In genomic region chr3:149519912-149520311, GRCh38 we compare ENCODE assay signal across 30 cellular contexts. TPM values are rescaled to one million over a fixed set of nuclear protein-coding genes. Genes with fewer than 3 reads are reported as not detected.
"Had no signal": no experiment of that assay in that cellular context is flagged by ENCODE, and none has a peak within 500 bp of the region (broad histone marks: within the 10 kb centered on the region; RNA-seq: fewer than 3 reads in every experiment).

No MANE protein-coding gene starts in this region.

- DNase-seq: dermis blood vessel endothelial cell; effector memory CD8-positive, alpha-beta T cell; erythroblast; esophagus squamous epithelium; foreskin keratinocyte; glutamatergic neuron; heart right ventricle; hippocampal formation; left cardiac atrium; left lung; mesenchymal stem cell; midbrain; naive thymus-derived CD4-positive, alpha-beta T cell; right lobe of liver; small intestine; stimulated activated CD4-positive, alpha-beta T cell treated with anti-CD3 and anti-CD28 coated beads, Interleukin-15, amount 100 ng/mL, for 24 hours; stimulated activated CD4-positive, alpha-beta T cell treated with anti-CD3 and anti-CD28 coated beads, Interleukin-2, amount 100 ng/mL, for 48 hours; stimulated activated naive B cell treated with anti-CD40 and anti-IgM and Interleukin-4, amounts not matched to agents 10 μg/mL and 1 μg/mL and 100 μg/mL, for 72 hours; upper lobe of right lung; uterus had no signal

- H3K4me3 ChIP-seq: coronary artery, esophagus squamous epithelium, gastroesophageal sphincter, heart right ventricle, left lung, neural progenitor cell, right lobe of liver, thoracic aorta, tibial nerve, upper lobe of right lung, uterus had no signal

- H3K27ac ChIP-seq: coronary artery, foreskin keratinocyte, gastroesophageal sphincter, heart right ventricle, left lung, neural progenitor cell, parathyroid adenoma, right lobe of liver, thoracic aorta, tibial nerve, upper lobe of right lung, uterus had no signal

- H3K4me2 ChIP-seq: neural progenitor cell had no signal

- H3K9me3 ChIP-seq: esophagus squamous epithelium, gastroesophageal sphincter, heart right ventricle, left lung, right lobe of liver, thoracic aorta, tibial nerve, upper lobe of right lung, uterus had no signal

- H3K79me2 ChIP-seq: parathyroid adenoma had no signal

- H3K27me3 ChIP-seq: esophagus squamous epithelium, foreskin keratinocyte, gastroesophageal sphincter, heart right ventricle, left lung, neural progenitor cell, right lobe of liver, tibial nerve, upper lobe of right lung, uterus had no signal

- H3K4me1 ChIP-seq: foreskin keratinocyte, left lung, neural progenitor cell, parathyroid adenoma, upper lobe of right lung, uterus had no signal

- H3K36me3 ChIP-seq: neural progenitor cell, right lobe of liver, uterus had no signal

- H2AFZ ChIP-seq: neural progenitor cell, parathyroid adenoma had no signal

- H3K9ac ChIP-seq: neural progenitor cell, parathyroid adenoma had no signal

RNA-seq across cellular contexts. Expression of gene TM4SF4, which starts 45.4 kb away (rescaled TPM):
- total RNA-seq: dermis blood vessel endothelial cell; esophagus squamous epithelium; foreskin keratinocyte; heart right ventricle; kidney epithelial cell; lower leg skin; lung microvascular endothelial cell; naive thymus-derived CD4-positive, alpha-beta T cell; osteoblast; thoracic aorta; tibial nerve had no signal
- polyA plus RNA-seq: foreskin keratinocyte; heart right ventricle; naive thymus-derived CD4-positive, alpha-beta T cell had no signal
